ENCODE assay signal across 14 cellular contexts in the genomic region with DNA sequence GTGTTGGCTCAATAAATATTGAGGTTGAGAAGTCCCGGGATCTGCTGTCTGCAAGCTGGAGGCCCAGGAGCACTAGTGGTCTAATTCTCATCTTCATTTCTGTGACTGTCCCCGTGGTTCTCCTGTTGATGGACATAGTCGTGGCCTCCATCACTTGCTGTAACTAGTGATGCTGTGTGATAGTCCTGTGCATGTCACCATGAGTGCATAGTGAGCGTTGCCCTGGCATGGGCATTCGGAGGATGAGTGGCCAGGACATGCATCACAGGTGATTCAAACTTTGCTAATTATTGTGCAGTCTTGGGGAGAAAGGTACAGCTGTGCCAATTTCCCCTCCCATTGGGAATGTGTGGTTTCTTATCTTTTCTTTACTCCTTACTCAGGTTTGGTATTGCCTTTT.
A peak's percentile ranks its signal among the peaks of the same experiment; 100 is the strongest.
DNase-seq lines count a peak whose midpoint lies in the region; ATAC-seq and TF ChIP-seq lines count a peak whose summit lies in the region.
"Had no signal": no experiment of that assay in that cellular context is flagged by ENCODE, and none has a peak within 500 bp of the region (broad histone marks: within the 10 kb centered on the region; RNA-seq: fewer than 3 reads in every experiment).

No MANE protein-coding gene starts in this region.

- peaks cover 14% of the 10 kb centered on the region for H3K27me3 Mint-ChIP-seq in osteocyte (ENCODE audit: unreplicated experiment)
- peaks cover 82% of the 10 kb centered on the region for H3K27me3 Mint-ChIP-seq in activated T-cell treated with anti-CD3 and anti-CD28 coated beads, Interleukin-2, amount 50 U/mL, for 24 hours

- DNase-seq in activated CD8-positive, alpha-beta memory T cell treated with anti-CD3 and anti-CD28 coated beads for 24 hours = peak; percentile 32
- no peak for DNase-seq in activated CD8-positive, alpha-beta memory T cell treated with anti-CD3 and anti-CD28 coated beads, Interleukin-2, amount 50 U/mL, for 4 hours
- DNase-seq in activated CD8-positive, alpha-beta memory T cell treated with anti-CD3 and anti-CD28 coated beads, Interleukin-2, amount 50 U/mL, for 48 hours = peak; percentile 1
- DNase-seq in osteocyte (ENCODE audit: extremely low spot score, unreplicated experiment) (peak; percentile 60), left lobe of liver (ENCODE audit: low spot score) (no peak)
- DNase-seq in activated T-cell treated with anti-CD3 and anti-CD28 coated beads, Interleukin-2, amount 50 U/mL, for 24 hours = no peak
- DNase-seq: Calu3; CD8-positive, alpha-beta T cell; DMS79 treated with DMSO at 0.1 percent for 48 hours; GM23248; HCEC 1CT had no signal

- no peaks in the 10 kb centered on the region for H3K36me3 Mint-ChIP-seq in osteocyte (ENCODE audit: unreplicated experiment)
- no peaks in the 10 kb centered on the region for H3K36me3 Mint-ChIP-seq in activated T-cell treated with anti-CD3 and anti-CD28 coated beads, Interleukin-2, amount 50 U/mL, for 24 hours (ENCODE audit: low read depth)
- H3K36me3 Mint-ChIP-seq: CD8-positive, alpha-beta T cell had no signal

- H3K4me1 Mint-ChIP-seq in osteocyte (ENCODE audit: unreplicated experiment) = no peaks in the 10 kb centered on the region
- H3K4me1 Mint-ChIP-seq in activated T-cell treated with anti-CD3 and anti-CD28 coated beads, Interleukin-2, amount 50 U/mL, for 24 hours (ENCODE audit: low read depth) = no peaks in the 10 kb centered on the region
- H3K4me1 Mint-ChIP-seq: B cell had no signal

- no peak overlapping the region for H3K27ac Mint-ChIP-seq in osteocyte (ENCODE audit: unreplicated experiment)
- H3K27ac Mint-ChIP-seq in activated T-cell treated with anti-CD3 and anti-CD28 coated beads, Interleukin-2, amount 50 U/mL, for 24 hours = no peak overlapping the region
- H3K27ac Mint-ChIP-seq: B cell; CD8-positive, alpha-beta T cell had no signal

- H3K4me3 Mint-ChIP-seq in osteocyte (ENCODE audit: unreplicated experiment) = no peak overlapping the region
- no peak overlapping the region for H3K4me3 Mint-ChIP-seq in activated T-cell treated with anti-CD3 and anti-CD28 coated beads, Interleukin-2, amount 50 U/mL, for 24 hours
- H3K4me3 Mint-ChIP-seq: B cell; CD8-positive, alpha-beta T cell had no signal

- ATAC-seq in GM21619 (IDR thresholded peaks at IDR 0.05; ENCODE audit: unreplicated experiment) (no peak), left lobe of liver (no peak)
- ATAC-seq: CD8-positive, alpha-beta T cell; GM12878 had no signal

- H3K9me3 Mint-ChIP-seq in osteocyte (ENCODE audit: unreplicated experiment) = no peaks in the 10 kb centered on the region
- no peaks in the 10 kb centered on the region for H3K9me3 Mint-ChIP-seq in activated T-cell treated with anti-CD3 and anti-CD28 coated beads, Interleukin-2, amount 50 U/mL, for 24 hours
- H3K9me3 Mint-ChIP-seq: CD8-positive, alpha-beta T cell had no signal

- TF ChIP-seq CTCF in osteocyte (IDR thresholded peaks at IDR 0.05) = no peak

Comparison
In these comparisons a context has a peak if more than half of its experiments do, and no peak if none do; other contexts are left out.
1. DNase-seq: peak in activated CD8-positive, alpha-beta memory T cell treated with anti-CD3 and anti-CD28 coated beads for 24 hours (single experiment), activated CD8-positive, alpha-beta memory T cell treated with anti-CD3 and anti-CD28 coated beads, Interleukin-2, amount 50 U/mL, for 48 hours (single experiment) and osteocyte (single experiment); none in activated CD8-positive, alpha-beta memory T cell treated with anti-CD3 and anti-CD28 coated beads, Interleukin-2, amount 50 U/mL, for 4 hours (single experiment), left lobe of liver (single experiment) and activated T-cell treated with anti-CD3 and anti-CD28 coated beads, Interleukin-2, amount 50 U/mL, for 24 hours (single experiment).